Comparison of ENCODE assay signal across 24 cellular contexts in the genomic region with DNA sequence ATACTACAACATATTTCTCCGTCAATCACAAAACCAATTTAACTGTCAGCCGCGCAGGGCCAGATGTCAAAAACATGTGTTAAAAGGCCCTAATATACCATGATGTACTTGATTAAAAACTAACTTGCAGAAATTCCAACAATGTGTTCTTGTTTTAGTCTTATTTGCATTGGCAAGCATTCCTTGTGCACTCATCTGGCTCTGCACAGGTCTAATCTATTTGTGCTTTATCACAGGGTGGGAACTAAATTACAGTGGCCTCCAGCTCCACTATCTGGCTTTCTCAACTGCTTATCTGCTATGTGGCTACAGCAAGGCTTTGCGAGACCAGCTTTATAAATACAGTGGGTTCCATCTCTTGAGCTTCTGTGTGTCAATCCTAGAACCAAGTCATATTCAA.
"Had no signal": no experiment of that assay in that cellular context is flagged by ENCODE, and none has a peak within 500 bp of the region (broad histone marks: within the 10 kb centered on the region; RNA-seq: fewer than 3 reads in every experiment).

No MANE protein-coding gene starts in this region.

- FAIRE-seq: pancreas had no signal

- H3K9me3 ChIP-seq: adrenal gland, ascending aorta, breast epithelium, esophagus muscularis mucosa, pancreas, prostate gland, suprapubic skin, tibial artery, upper lobe of right lung had no signal

- H3K27me3 ChIP-seq: adrenal gland, ascending aorta, breast epithelium, esophagus muscularis mucosa, spleen, tibial artery, upper lobe of right lung had no signal

- ATAC-seq: activated CD4-positive, alpha-beta T cell treated with anti-CD3 and anti-CD28 coated beads for 36 hours; activated T-cell treated with anti-CD3 and anti-CD28 coated beads, Interleukin-2, amount 50 U/mL, for 72 hours; foreskin keratinocyte; heart left ventricle; upper lobe of right lung had no signal

- H3K36me3 ChIP-seq: adrenal gland, ascending aorta, breast epithelium, esophagus muscularis mucosa, heart left ventricle, left ventricle myocardium inferior, pancreas, prostate gland, spleen, suprapubic skin, tibial artery, upper lobe of right lung had no signal

- H3K27ac ChIP-seq: adrenal gland, ascending aorta, breast epithelium, esophagus muscularis mucosa, foreskin keratinocyte, heart left ventricle, left ventricle myocardium inferior, pancreas, prostate gland, spleen, suprapubic skin, tibial artery, upper lobe of right lung had no signal

- H3K4me1 ChIP-seq: adrenal gland, ascending aorta, breast epithelium, esophagus muscularis mucosa, foreskin keratinocyte, left ventricle myocardium inferior, prostate gland, spleen, tibial artery, upper lobe of right lung had no signal

- H3K4me3 ChIP-seq: adrenal gland, ascending aorta, breast epithelium, esophagus muscularis mucosa, heart left ventricle, left ventricle myocardium inferior, pancreas, prostate gland, spleen, suprapubic skin, tibial artery, upper lobe of right lung had no signal

- DNase-seq: activated CD4-positive, alpha-beta T cell treated with anti-CD3 and anti-CD28 coated beads for 36 hours; activated CD4-positive, alpha-beta T cell treated with anti-CD3 and anti-CD28 coated beads, Interleukin-2, amount 50 U/mL, for 4 hours; activated CD4-positive, CD25-positive, alpha-beta regulatory T cell; activated naive CD4-positive, alpha-beta T cell treated with Interleukin-2 at 50 U/mL for 16 hours; activated naive CD8-positive, alpha-beta T cell treated with anti-CD3 and anti-CD28 coated beads for 36 hours; activated T-cell treated with anti-CD3 and anti-CD28 coated beads for 4 hours; activated T-cell treated with anti-CD3 and anti-CD28 coated beads, Interleukin-2, amount 50 U/mL, for 72 hours; adrenal gland; endodermal cell; foreskin keratinocyte; heart left ventricle; left ventricle myocardium inferior; naive B cell; nucleus accumbens; pancreas; spleen; stimulated activated naive CD4-positive, alpha-beta T cell; tibial artery; upper lobe of right lung had no signal
